17 cellular contexts compared by ENCODE assay signal in the genomic region with DNA sequence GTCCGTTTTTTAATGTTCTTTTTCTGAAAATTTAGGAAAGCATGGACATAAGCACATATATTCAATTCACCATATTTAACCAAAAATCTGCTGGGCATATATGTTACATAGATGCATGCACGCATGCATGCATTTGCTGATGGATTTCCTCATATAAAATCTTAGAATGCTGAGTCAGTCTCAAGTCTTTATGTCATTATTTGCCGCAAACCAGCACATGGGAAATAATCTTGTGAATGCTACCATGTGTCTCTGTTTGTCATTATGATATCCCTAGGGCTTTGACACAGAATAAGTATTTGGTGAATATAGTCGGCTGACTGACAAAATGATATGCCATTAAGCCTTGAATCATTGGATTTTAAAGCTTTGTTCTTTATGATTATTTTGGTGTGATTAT.
"Had no signal": no experiment of that assay in that cellular context is flagged by ENCODE, and none has a peak within 500 bp of the region (broad histone marks: within the 10 kb centered on the region; RNA-seq: fewer than 3 reads in every experiment).

No MANE protein-coding gene starts in this region.

- H3K36me3 ChIP-seq: adrenal gland, ascending aorta, brain microvascular endothelial cell, neural progenitor cell, upper lobe of right lung had no signal

- H3K4me1 ChIP-seq: adrenal gland, ascending aorta, foreskin keratinocyte, neural progenitor cell, upper lobe of right lung had no signal

- H2AFZ ChIP-seq: neural progenitor cell had no signal

- H3K27me3 ChIP-seq: adrenal gland, ascending aorta, brain microvascular endothelial cell, foreskin keratinocyte, neural progenitor cell, upper lobe of right lung had no signal

- DNase-seq: activated naive CD4-positive, alpha-beta T cell; activated T-cell treated with anti-CD3 and anti-CD28 coated beads, Interleukin-2, amount 50 U/mL, for 4 hours; adrenal gland; brain microvascular endothelial cell; caudate nucleus; effector CD4-positive, alpha-beta T cell; foreskin keratinocyte; kidney; naive thymus-derived CD4-positive, alpha-beta T cell; stimulated activated CD4-positive, alpha-beta T cell treated with anti-CD3 and anti-CD28 coated beads, Interleukin-2, amount 100 ng/mL, for 48 hours; stimulated activated CD8-positive, alpha-beta memory T cell treated with anti-CD3 and anti-CD28 coated beads, Interleukin-4, amount 100 ng/mL, for 48 hours; stimulated activated naive CD4-positive, alpha-beta T cell treated with Interleukin-2 at 50 U/mL for 16 hours; upper lobe of right lung had no signal

- H3K9me3 ChIP-seq: adrenal gland, ascending aorta, upper lobe of right lung had no signal

- H3K4me3 ChIP-seq: adrenal gland, ascending aorta, lung, neural progenitor cell, smooth muscle cell, upper lobe of right lung had no signal

- H3K9ac ChIP-seq: neural progenitor cell had no signal

- H3K27ac ChIP-seq: adrenal gland, ascending aorta, brain microvascular endothelial cell, foreskin keratinocyte, neural progenitor cell, upper lobe of right lung had no signal

- H3K4me2 ChIP-seq: neural progenitor cell, smooth muscle cell had no signal
